ENCODE assay signal across 21 cellular contexts in the genomic region with DNA sequence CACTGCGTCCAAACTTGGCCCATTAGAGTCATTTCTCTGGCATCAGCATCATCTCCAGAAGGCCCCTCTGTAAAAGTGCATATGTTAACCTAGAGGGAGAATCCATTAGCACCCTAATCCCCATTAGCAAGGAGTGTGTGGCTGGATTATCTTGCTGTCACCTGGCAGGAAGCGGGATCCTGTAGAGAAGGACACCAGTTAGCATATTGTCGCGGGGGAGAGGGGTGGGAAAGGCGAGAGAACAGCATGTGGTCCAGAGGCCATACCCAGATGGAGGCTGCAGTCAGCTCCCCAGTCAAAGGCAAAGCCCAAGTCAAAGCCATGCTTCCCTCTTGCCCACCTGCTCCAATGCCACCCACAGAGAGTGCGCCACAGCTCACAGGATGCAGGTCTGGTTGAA.
A peak's percentile ranks its signal among the peaks of the same experiment; 100 is the strongest.
DNase-seq lines count a peak whose midpoint lies in the region; ATAC-seq and TF ChIP-seq lines count a peak whose summit lies in the region.
"Had no signal": no experiment of that assay in that cellular context is flagged by ENCODE, and none has a peak within 500 bp of the region (broad histone marks: within the 10 kb centered on the region; RNA-seq: fewer than 3 reads in every experiment).

No MANE protein-coding gene starts in this region.

- H3K4me2 ChIP-seq in DND-41 (ENCODE audit: insufficient read depth, low read length), result no peak overlapping the region

- no peaks in the 10 kb centered on the region for H3K36me3 ChIP-seq in DND-41 (ENCODE audit: insufficient read depth, low read length)
- H3K36me3 ChIP-seq in A673 (ENCODE audit: insufficient read depth, low read length, poor library complexity, severe bottlenecking), result no peaks in the 10 kb centered on the region

- no peaks in the 10 kb centered on the region for H4K20me1 ChIP-seq in DND-41 (ENCODE audit: insufficient read depth, low read length)

- H2AFZ ChIP-seq in DND-41 (ENCODE audit: low read depth, low read length), result no peak overlapping the region

- intact Hi-C loops in A673 (cut with micrococcal nuclease; ENCODE audit: unreplicated experiment), result no loop called here

- no peak overlapping the region for H3K4me3 ChIP-seq in DND-41 (ENCODE audit: low read depth in 1 of 2, low read length in 2 of 2)
- no peak overlapping the region for H3K4me3 ChIP-seq in A673 (ENCODE audit: low read depth, low read length, poor library complexity, severe bottlenecking)

- H3K9me3 ChIP-seq in DND-41 (ENCODE audit: insufficient read depth, low read length, severe bottlenecking) (no peaks in the 10 kb centered on the region), A673 (ENCODE audit: low read depth, low read length, poor library complexity, severe bottlenecking) (no peaks in the 10 kb centered on the region)

- CTCF ChIA-PET in A673 (lab: Charles Lee), result no interaction called here

- TF ChIP-seq CTCF in DND-41 (IDR thresholded peaks at IDR 0.05; ENCODE audit: borderline replicate concordance, extremely low read depth, low read length, poor library complexity, severe bottlenecking) (no peak), A673 (conservative IDR thresholded peaks at IDR 0.05; ENCODE audit: low read depth, low read length) (no peak)

- BruUV-seq in A673 (replicated peaks; lab: Mats Ljungman, UMichigan), result no TSS peak

- H3K27ac ChIP-seq in DND-41 (ENCODE audit: low read length) (no peak overlapping the region), A673 (ENCODE audit: low read depth, low read length, poor library complexity, severe bottlenecking) (no peak overlapping the region)

- H3K9ac ChIP-seq in DND-41 (ENCODE audit: low read depth, low read length), result no peak overlapping the region

- no peaks in the 10 kb centered on the region for H3K4me1 ChIP-seq in DND-41 (ENCODE audit: insufficient read depth, low read length)
- H3K4me1 ChIP-seq in A673 (ENCODE audit: insufficient read depth, low read length, poor library complexity, severe bottlenecking), result no peaks in the 10 kb centered on the region

- ATAC-seq in DND-41 (ENCODE audit: insufficient read depth, low read depth) (0 out of 3 replicates have a peak, but pooled peaks have one; percentile 7), GM18520 (IDR thresholded peaks at IDR 0.05; ENCODE audit: unreplicated experiment) (no peak)
- ATAC-seq: PC-3 had no signal

- H3K27me3 ChIP-seq in DND-41 (ENCODE audit: insufficient read depth, low read length, poor library complexity), result peaks cover 3% of the 10 kb centered on the region
- peaks cover 67% of the 10 kb centered on the region for H3K27me3 ChIP-seq in A673 (replicated peaks; ENCODE audit: insufficient read depth, low read depth, low read length, poor library complexity)

- POLR2A ChIA-PET in A673 (lab: Charles Lee; ENCODE audit: low non-redundant PET), result no interaction called here

- no peaks in the 10 kb centered on the region for H3K79me2 ChIP-seq in DND-41 (ENCODE audit: insufficient read depth, low read length)

- no peak for DNase-seq in DND-41
- peak; percentile 100 for DNase-seq in NCI-H524 (lab: John Stamatoyannopoulos, UW)
- peak; percentile 38 for DNase-seq in cerebellar cortex (ENCODE audit: low spot score)
- DNase-seq in retina, result peak; percentile 45
- DNase-seq in A673 (ENCODE audit: low spot score), result no peak
- no peak for DNase-seq in epidermal melanocyte (ENCODE audit: insufficient read length, low spot score)
- DNase-seq: CD4-positive, CD25-positive, alpha-beta regulatory T cell; DMS 273 treated with DMSO at 0.1 percent for 48 hours; DMS79 treated with DMSO at 0.1 percent for 48 hours; GOT3; HFFc6; Kasumi-1; NCI-H1048; NCI-H1417 treated with DMSO at 0.1 percent for 48 hours; NCI-H187; NCI-H2227 treated with DMSO at 0.1 percent for 48 hours; NCI-H510A; NCI-H774; PC-3; Right ventricle myocardium superior had no signal

Comparison
In these comparisons a context has a peak if more than half of its experiments do, and no peak if none do; other contexts are left out.
1. DNase-seq: peak in NCI-H524 (2 of 2), cerebellar cortex (single experiment) and retina (single experiment); none in DND-41 (single experiment), A673 (single experiment) and epidermal melanocyte (single experiment).